9 cellular contexts compared by ENCODE assay signal in genomic region chr3:81638480-81638879, GRCh38.
"Had no signal": no experiment of that assay in that cellular context is flagged by ENCODE, and none has a peak within 500 bp of the region (broad histone marks: within the 10 kb centered on the region; RNA-seq: fewer than 3 reads in every experiment).

No MANE protein-coding gene starts in this region.

- H3K27ac ChIP-seq: GM23248, HL-60 had no signal

- H3K4me3 Mint-ChIP-seq: HFFc6, IgD-negative memory B cell had no signal

- H3K4me3 ChIP-seq: GM23248, HAP-1 had no signal

- DNase-seq: GM23248, GOT3, H7, HFFc6, KG1 had no signal

- H3K4me1 ChIP-seq: HAP-1 had no signal

- H3K27me3 Mint-ChIP-seq: IgD-negative memory B cell had no signal

- H3K9me3 ChIP-seq: HAP-1 had no signal

- H2AFZ ChIP-seq: GM23248 had no signal

- H3K36me3 ChIP-seq: HAP-1 had no signal

- H3K4me1 Mint-ChIP-seq: IgD-negative memory B cell had no signal

- H3K9ac ChIP-seq: GM23248 had no signal

- H3K9me3 Mint-ChIP-seq: HFFc6 had no signal

- H3K27ac Mint-ChIP-seq: HFFc6, IgD-negative memory B cell had no signal

- ATAC-seq: HCT116 had no signal
